Comparison of ENCODE assay signal across 1 cellular context in genomic region chr16:67518676-67519075, GRCh38.
TF ChIP-seq lines count a peak whose summit lies in the region.

No MANE protein-coding gene starts in this region.

TF ChIP-seq in HepG2, 621 proteins besides CTCF, POLR2A, EP300 and RAD21:
- TF ChIP-seq ZKSCAN8 (CRISPR knock-in tag; IDR thresholded peaks at IDR 0.05; ENCODE audit: borderline replicate concordance) (no peak), ZNF687 (CRISPR knock-in tag; IDR thresholded peaks at IDR 0.05) (0 out of 2 replicates have a peak, but pooled peaks have one; percentile 22), TEF (CRISPR knock-in tag; IDR thresholded peaks at IDR 0.05) (no peak), ZNF367 (CRISPR knock-in tag; IDR thresholded peaks at IDR 0.05; ENCODE audit: borderline replicate concordance) (no peak), POGK (CRISPR knock-in tag; conservative IDR thresholded peaks at IDR 0.05) (no peak)
